17 cellular contexts compared by ENCODE assay signal in the genomic region with DNA sequence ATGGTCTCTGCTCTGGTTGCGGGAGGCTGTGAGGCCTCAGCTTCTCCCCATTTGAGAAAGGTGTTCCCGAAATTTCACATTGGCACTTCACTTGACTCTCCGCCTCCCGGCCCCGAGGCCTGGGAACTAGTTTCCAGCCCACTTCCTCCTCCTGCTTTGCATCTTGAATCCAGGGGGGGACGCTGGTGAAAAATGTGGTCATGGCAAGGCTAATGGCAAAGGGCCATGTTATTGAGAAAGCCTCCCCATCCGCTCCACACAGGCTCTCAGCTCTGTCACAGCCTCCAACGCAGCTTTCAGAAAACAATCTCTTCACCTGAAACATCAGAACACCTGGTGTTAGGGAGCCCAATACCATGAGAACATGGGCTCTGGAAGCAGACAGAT. TPM values are rescaled to one million over a fixed set of nuclear protein-coding genes. Genes with fewer than 3 reads are reported as not detected.
DNase-seq lines count a peak whose midpoint lies in the region; ATAC-seq and TF ChIP-seq lines count a peak whose summit lies in the region.
"Had no signal": no experiment of that assay in that cellular context is flagged by ENCODE, and none has a peak within 500 bp of the region (broad histone marks: within the 10 kb centered on the region; RNA-seq: fewer than 3 reads in every experiment).

No MANE protein-coding gene starts in this region.

- H3K4me3 Mint-ChIP-seq in activated T-helper 17 cell treated with anti-CD3 and anti-CD28 coated beads, Interleukin-2, amount 50 U/mL, for 72 hours = peak overlapping the region; percentile 99
- H3K4me3 Mint-ChIP-seq: B cell, memory B cell had no signal

- H3K27me3 ChIP-seq in cardiac muscle cell (no peaks in the 10 kb centered on the region), iPS-15b (ENCODE audit: control insufficient read depth, insufficient read depth, low read length) (no peaks in the 10 kb centered on the region), suprapubic skin (no peaks in the 10 kb centered on the region), Karpas-422 (ENCODE audit: low read length) (no peaks in the 10 kb centered on the region)
- H3K27me3 ChIP-seq: ascending aorta had no signal

- no peak overlapping the region for H3K4me3 ChIP-seq in cardiac muscle cell
- H3K4me3 ChIP-seq in iPS-15b (ENCODE audit: low read depth, low read length) = no peak overlapping the region
- H3K4me3 ChIP-seq in suprapubic skin = no peak overlapping the region
- no peak overlapping the region for H3K4me3 ChIP-seq in Karpas-422 (ENCODE audit: low read length)
- H3K4me3 ChIP-seq: ascending aorta had no signal

- H3K36me3 ChIP-seq in cardiac muscle cell (peaks cover 27% of the 10 kb centered on the region), iPS-15b (ENCODE audit: control insufficient read depth, insufficient read depth, low read length) (peaks cover 19% of the 10 kb centered on the region), suprapubic skin (peaks cover 44% of the 10 kb centered on the region), Karpas-422 (ENCODE audit: insufficient read depth, low read length) (peaks cover 29% of the 10 kb centered on the region)

- peaks cover 43% of the 10 kb centered on the region for H3K4me1 Mint-ChIP-seq in activated T-helper 17 cell treated with anti-CD3 and anti-CD28 coated beads, Interleukin-2, amount 50 U/mL, for 72 hours

- whole genome bisulfite sequencing in suprapubic skin = 63% methylated on average over 8 of the region's 8 CpGs

- H3K4me2 ChIP-seq in Karpas-422 (ENCODE audit: low read depth, low read length, poor library complexity, severe bottlenecking) = no peak overlapping the region

- no peak for TF ChIP-seq EP300 in suprapubic skin (IDR thresholded peaks at IDR 0.05)

- H3K27ac ChIP-seq in cardiac muscle cell (no peak overlapping the region), suprapubic skin (peak overlapping the region; percentile 95), Karpas-422 (ENCODE audit: low read length) (no peak overlapping the region)
- H3K27ac ChIP-seq: ascending aorta had no signal

- peak in 1 of 2 donors; percentile 58 for DNase-seq in cardiac muscle cell (ENCODE audit: low read depth in 1 of 2, low spot score in 1 of 2)
- no peak for DNase-seq in Right ventricle myocardium superior
- DNase-seq in suprapubic skin (ENCODE audit: low spot score in 2 of 2) = no peak
- DNase-seq in Karpas-422 = no peak
- DNase-seq in stimulated activated CD8-positive, alpha-beta memory T cell treated with anti-CD3 and anti-CD28 coated beads, Interleukin-4, amount 100 ng/mL, for 48 hours = no peak
- DNase-seq: DMS79; NCI-H2029; NCI-H774; nucleus accumbens; SIG-M5; stimulated activated CD4-positive, alpha-beta T cell treated with anti-CD3 and anti-CD28 coated beads, Interleukin-12 subunit alpha, Interleukin-12 subunit beta, amount 100 ng/mL, for 4 hours had no signal

- H3K27ac Mint-ChIP-seq in activated T-helper 17 cell treated with anti-CD3 and anti-CD28 coated beads, Interleukin-2, amount 50 U/mL, for 72 hours = peak overlapping the region; percentile 100
- H3K27ac Mint-ChIP-seq: B cell had no signal

- H3K27me3 Mint-ChIP-seq in activated T-helper 17 cell treated with anti-CD3 and anti-CD28 coated beads, Interleukin-2, amount 50 U/mL, for 72 hours = no peaks in the 10 kb centered on the region
- H3K27me3 Mint-ChIP-seq: B cell, memory B cell had no signal

- H3K9ac ChIP-seq in iPS-15b (ENCODE audit: low read depth, low read length) = peak overlapping the region; percentile 56
- no peak overlapping the region for H3K9ac ChIP-seq in Karpas-422 (ENCODE audit: low read length)

- H3K36me3 Mint-ChIP-seq in activated T-helper 17 cell treated with anti-CD3 and anti-CD28 coated beads, Interleukin-2, amount 50 U/mL, for 72 hours (ENCODE audit: low read depth) = peaks cover 100% of the 10 kb centered on the region

- no peak for TF ChIP-seq POLR2A in suprapubic skin (IDR thresholded peaks at IDR 0.05)

- TF ChIP-seq CTCF in cardiac muscle cell (IDR thresholded peaks at IDR 0.05; ENCODE audit: low read depth, low read length) = peak; percentile 5
- no peak for TF ChIP-seq CTCF in suprapubic skin (IDR thresholded peaks at IDR 0.05)

- H4K20me1 ChIP-seq in Karpas-422 (ENCODE audit: insufficient read depth, low read depth, low read length) = peaks cover 50% of the 10 kb centered on the region

- intact Hi-C loops in Right ventricle myocardium superior (cut with DNase I) = loop anchor here (10.0 kb wide), 1 partner anchor 83 kb away; no protein-coding TSS in a partner anchor

- ATAC-seq in Right ventricle myocardium superior (ENCODE audit: poor library complexity) = no peak
- no peak for ATAC-seq in activated T-helper 17 cell treated with anti-CD3 and anti-CD28 coated beads, Interleukin-2, amount 50 U/mL, for 72 hours (replicated peaks)
- no peak for ATAC-seq in HG02870 (IDR thresholded peaks at IDR 0.05; ENCODE audit: unreplicated experiment)

- H3K9me3 ChIP-seq in cardiac muscle cell (ENCODE audit: low read depth) (no peaks in the 10 kb centered on the region), iPS-15b (ENCODE audit: control insufficient read depth, insufficient read depth, low read length) (no peaks in the 10 kb centered on the region), suprapubic skin (no peaks in the 10 kb centered on the region), Karpas-422 (ENCODE audit: low read length) (no peaks in the 10 kb centered on the region)
- H3K9me3 ChIP-seq: ascending aorta had no signal

- H3K9me2 ChIP-seq in Karpas-422 (replicated peaks; ENCODE audit: insufficient read depth, low read length) = no peaks in the 10 kb centered on the region

- peaks cover 89% of the 10 kb centered on the region for H3K79me2 ChIP-seq in Karpas-422 (ENCODE audit: low read length)

- H3K4me1 ChIP-seq in cardiac muscle cell (ENCODE audit: low read depth) (peaks cover 47% of the 10 kb centered on the region), iPS-15b (ENCODE audit: control insufficient read depth, insufficient read depth, low read length) (peaks cover 12% of the 10 kb centered on the region), suprapubic skin (peaks cover 55% of the 10 kb centered on the region), Karpas-422 (ENCODE audit: low read length) (peaks cover 45% of the 10 kb centered on the region)

- H3K9me3 Mint-ChIP-seq in activated T-helper 17 cell treated with anti-CD3 and anti-CD28 coated beads, Interleukin-2, amount 50 U/mL, for 72 hours = no peaks in the 10 kb centered on the region
- H3K9me3 Mint-ChIP-seq: memory B cell had no signal

- H2AFZ ChIP-seq in Karpas-422 (ENCODE audit: low read length) = no peak overlapping the region

RNA-seq across cellular contexts. Expression of a gene that starts 5.6 kb away (rescaled TPM):
- total RNA-seq in cardiac muscle cell = 17.7 and 29.8 TPM in 2 replicates
- polyA plus RNA-seq in cardiac muscle cell = 18.3 and 29.3 TPM in 2 replicates
- 5.7 TPM for total RNA-seq in Right ventricle myocardium superior
- 10 to 100 TPM; 61.9 to 93.1 TPM for total RNA-seq in activated T-helper 17 cell treated with anti-CD3 and anti-CD28 coated beads, Interleukin-2, amount 50 U/mL, for 72 hours
- 10 to 100 TPM; 13.0 to 28.8 (median 20.4) TPM for total RNA-seq in suprapubic skin
- total RNA-seq in Karpas-422 (2014; rRNA removed; shearing (Covaris generic); ENCODE audit: low replicate concordance) = 19.2 and 30.5 TPM in 2 replicates

RNA-seq across cellular contexts. Expression of a gene that starts 5.7 kb away (rescaled TPM):
- total RNA-seq in cardiac muscle cell (26.2 and 31.4 TPM in 2 replicates), Right ventricle myocardium superior (24.9 TPM), suprapubic skin (10 to 100 TPM; 19.0 to 36.4 (median 24.1) TPM)
- 21.2 and 25.1 TPM in 2 replicates for polyA plus RNA-seq in cardiac muscle cell
- total RNA-seq in activated T-helper 17 cell treated with anti-CD3 and anti-CD28 coated beads, Interleukin-2, amount 50 U/mL, for 72 hours = 10 to 100 TPM; 41.4 TPM
- total RNA-seq in Karpas-422 (2014; rRNA removed; shearing (Covaris generic); ENCODE audit: low replicate concordance) = 16.7 and 25.8 TPM in 2 replicates
